ENCODE assay signal across 15 cellular contexts in the genomic region with DNA sequence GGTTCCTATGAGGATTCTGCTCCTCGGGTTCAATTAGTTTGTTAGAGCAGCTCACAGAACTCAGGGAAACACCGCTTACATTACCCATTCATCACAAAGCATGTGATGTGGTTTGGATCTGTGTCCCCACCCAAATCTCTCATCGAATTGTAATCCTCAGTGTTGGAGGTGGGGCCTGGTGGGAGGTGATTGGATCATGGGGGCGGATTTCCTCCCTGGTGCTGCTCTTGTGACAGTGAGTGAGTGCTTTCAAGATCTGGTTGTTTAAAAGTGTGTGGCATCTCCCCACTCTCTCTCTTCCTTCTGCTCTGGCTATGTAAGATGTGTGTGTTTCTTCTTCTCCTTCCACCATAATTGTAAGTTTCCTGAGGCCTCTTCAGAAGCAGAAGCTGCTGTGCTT.
"Had no signal": no experiment of that assay in that cellular context is flagged by ENCODE, and none has a peak within 500 bp of the region (broad histone marks: within the 10 kb centered on the region; RNA-seq: fewer than 3 reads in every experiment).

No MANE protein-coding gene starts in this region.

- H3K9me3 Mint-ChIP-seq: natural killer cell treated with Interleukin-12 subunit alpha and Interleukin-12 subunit beta and Interleukin-15 and Interleukin-18, amount 100 ng/mL, for 72 hours; stimulated activated memory B cell treated with anti-CD40 and anti-IgM and Interleukin-4, amounts not matched to agents 10 μg/mL and 1 μg/mL and 100 μg/mL, for 72 hours; type B pancreatic cell had no signal

- H3K27me3 Mint-ChIP-seq: natural killer cell treated with Interleukin-12 subunit alpha and Interleukin-12 subunit beta and Interleukin-15 and Interleukin-18, amount 100 ng/mL, for 72 hours; progenitor cell of endocrine pancreas; stimulated activated memory B cell treated with anti-CD40 and anti-IgM and Interleukin-4, amounts not matched to agents 10 μg/mL and 1 μg/mL and 100 μg/mL, for 72 hours; T-helper 17 cell; type B pancreatic cell had no signal

- H3K27ac Mint-ChIP-seq: natural killer cell treated with Interleukin-12 subunit alpha and Interleukin-12 subunit beta and Interleukin-15 and Interleukin-18, amount 100 ng/mL, for 72 hours; progenitor cell of endocrine pancreas; stimulated activated memory B cell treated with anti-CD40 and anti-IgM and Interleukin-4, amounts not matched to agents 10 μg/mL and 1 μg/mL and 100 μg/mL, for 72 hours; T-helper 17 cell; type B pancreatic cell had no signal

- H3K4me3 Mint-ChIP-seq: natural killer cell treated with Interleukin-12 subunit alpha and Interleukin-12 subunit beta and Interleukin-15 and Interleukin-18, amount 100 ng/mL, for 72 hours; stimulated activated memory B cell treated with anti-CD40 and anti-IgM and Interleukin-4, amounts not matched to agents 10 μg/mL and 1 μg/mL and 100 μg/mL, for 72 hours; T-helper 17 cell; type B pancreatic cell had no signal

- H3K4me1 Mint-ChIP-seq: stimulated activated memory B cell treated with anti-CD40 and anti-IgM and Interleukin-4, amounts not matched to agents 10 μg/mL and 1 μg/mL and 100 μg/mL, for 72 hours had no signal

- DNase-seq: activated CD4-positive, alpha-beta T cell treated with anti-CD3 and anti-CD28 coated beads, Interleukin-2, amount 50 U/mL, for 1 hour; activated T-cell treated with anti-CD3 and anti-CD28 coated beads, Interleukin-2, amount 50 U/mL, for 48 hours; brain microvascular endothelial cell; cerebellar nuclear complex; dermis blood vessel endothelial cell; left lung; nucleus accumbens; right lobe of liver; SK-N-SH; stimulated activated CD4-positive, alpha-beta T cell treated with anti-CD3 and anti-CD28 coated beads, Interleukin-1b, Interleukin-23, amount 100 ng/mL, for 48 hours; T-helper 17 cell had no signal

- H3K36me3 Mint-ChIP-seq: natural killer cell treated with Interleukin-12 subunit alpha and Interleukin-12 subunit beta and Interleukin-15 and Interleukin-18, amount 100 ng/mL, for 72 hours had no signal
